Comparison of ENCODE assay signal across 15 cellular contexts in the genomic region with DNA sequence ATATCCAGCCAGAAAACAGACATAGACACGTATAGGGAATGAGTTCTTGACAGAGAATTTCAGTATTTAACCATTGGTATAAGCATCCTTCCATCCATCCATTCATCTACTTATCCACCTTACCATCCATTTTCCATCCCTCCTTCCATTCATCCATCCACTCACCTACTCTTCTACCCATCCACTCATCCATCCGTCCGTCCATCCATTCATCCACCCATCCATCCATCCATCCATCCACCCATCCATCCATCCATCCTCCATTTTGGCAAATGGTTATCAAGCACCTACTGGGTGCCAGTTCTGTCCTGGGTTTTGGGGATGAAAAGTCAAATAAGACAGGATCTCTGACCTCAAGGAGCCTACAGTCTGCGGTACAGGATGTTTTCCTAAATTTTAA.
A peak's percentile ranks its signal among the peaks of the same experiment; 100 is the strongest.
DNase-seq lines count a peak whose midpoint lies in the region; ATAC-seq and TF ChIP-seq lines count a peak whose summit lies in the region.
"Had no signal": no experiment of that assay in that cellular context is flagged by ENCODE, and none has a peak within 500 bp of the region (broad histone marks: within the 10 kb centered on the region; RNA-seq: fewer than 3 reads in every experiment).

No MANE protein-coding gene starts in this region.

- H3K4me1 ChIP-seq in DOHH2 (ENCODE audit: control insufficient read depth, low read length) (peaks cover 76% of the 10 kb centered on the region), OCI-LY7 (ENCODE audit: insufficient read depth, low read length, poor library complexity, severe bottlenecking) (peaks cover 62% of the 10 kb centered on the region)

- H3K27me3 ChIP-seq in DOHH2 (ENCODE audit: control insufficient read depth, low read length) = no peaks in the 10 kb centered on the region
- H3K27me3 ChIP-seq: BE2C had no signal

- H3K4me3 ChIP-seq in DOHH2 (ENCODE audit: low read length) (peak overlapping the region; percentile 55; the same call in 1 of the 2 replicates), OCI-LY7 (ENCODE audit: low read depth, low read length, poor library complexity, severe bottlenecking) (no peak overlapping the region)
- H3K4me3 ChIP-seq: GM23338 had no signal

- H3K36me3 Mint-ChIP-seq in memory B cell = peaks cover 13% of the 10 kb centered on the region
- H3K36me3 Mint-ChIP-seq in type B pancreatic cell = peaks cover 8% of the 10 kb centered on the region

- no peak overlapping the region for H3K27ac ChIP-seq in DOHH2 (ENCODE audit: low read depth, low read length)
- H3K27ac ChIP-seq in OCI-LY7 (ENCODE audit: low read depth, low read length, poor library complexity, severe bottlenecking) = no peak overlapping the region
- H3K27ac ChIP-seq: KMS-11 had no signal

- no TSS peak for BruUV-seq in OCI-LY7 (replicated peaks; lab: Mats Ljungman, UMichigan)

- H4K20me1 ChIP-seq in DOHH2 (ENCODE audit: control insufficient read depth, insufficient read depth, low read depth, low read length) (no peaks in the 10 kb centered on the region), OCI-LY7 (ENCODE audit: insufficient read depth, low read length) (no peaks in the 10 kb centered on the region)

- POLR2A ChIA-PET in OCI-LY7 (lab: Charles Lee) = interaction anchor here (0.5 to 1.3 kb wide), 3 partner anchors 10 to 120 kb away, joined by 3 read pairs; no protein-coding TSS in a partner anchor

- intact Hi-C loops in OCI-LY7 (cut with micrococcal nuclease; ENCODE audit: unreplicated experiment) = no loop called here

- H3K4me1 Mint-ChIP-seq in memory B cell = peaks cover 63% of the 10 kb centered on the region
- H3K4me1 Mint-ChIP-seq in type B pancreatic cell (ENCODE audit: unreplicated experiment) = peaks cover 61% of the 10 kb centered on the region

- no peaks in the 10 kb centered on the region for H3K9me3 ChIP-seq in DOHH2 (ENCODE audit: control insufficient read depth, insufficient read depth, low read length)
- peaks cover 17% of the 10 kb centered on the region; the same call in 1 of the 2 replicates for H3K9me3 ChIP-seq in OCI-LY7 (ENCODE audit: low read length)
- H3K9me3 ChIP-seq: BE2C, SK-N-SH had no signal

- H3K9me2 ChIP-seq in DOHH2 (replicated peaks; ENCODE audit: control insufficient read depth, low read length) (no peaks in the 10 kb centered on the region), OCI-LY7 (ENCODE audit: insufficient read depth, low read length) (no peaks in the 10 kb centered on the region)
- H3K9me2 ChIP-seq: SK-N-SH had no signal

- H3F3A ChIP-seq in DOHH2 (ENCODE audit: control insufficient read depth, insufficient read depth) = peaks cover 14% of the 10 kb centered on the region; the same call in 1 of the 2 replicates

- no peak for DNase-seq in OCI-LY7 (ENCODE audit: low spot score)
- no peak for DNase-seq in memory B cell (ENCODE audit: low spot score in 2 of 2)
- DNase-seq in type B pancreatic cell (ENCODE audit: extremely low spot score, unreplicated experiment) = no peak
- no peak for DNase-seq in activated gamma-delta T cell (lab: John Stamatoyannopoulos, UW)
- no peak for DNase-seq in activated CD4-positive, CD25-positive, alpha-beta regulatory T cell treated with anti-CD3 and anti-CD28 coated beads, Interleukin-2, amount 50 U/mL, for 72 hours
- no peak for DNase-seq in cerebellum (ENCODE audit: low spot score)
- DNase-seq: BE2C, MM.1S, NCI-H226, Right ventricle myocardium superior, SK-N-SH had no signal

- TF ChIP-seq CTCF in DOHH2 (IDR thresholded peaks at IDR 0.05; ENCODE audit: low read depth, low read length, poor library complexity, severe bottlenecking) (no peak), OCI-LY7 (conservative IDR thresholded peaks at IDR 0.05; ENCODE audit: low read length) (no peak), type B pancreatic cell (conservative IDR thresholded peaks at IDR 0.05) (no peak)

- peak overlapping the region; percentile 71 for H3K4me2 ChIP-seq in DOHH2 (ENCODE audit: low read length)
- H3K4me2 ChIP-seq in OCI-LY7 (ENCODE audit: low read length) = peak overlapping the region; percentile 71; the same call in 1 of the 2 replicates
- H3K4me2 ChIP-seq: KMS-11, SK-N-SH had no signal

- peak overlapping the region; percentile 90 for H3K27ac Mint-ChIP-seq in memory B cell
- peak overlapping the region; percentile 80 for H3K27ac Mint-ChIP-seq in type B pancreatic cell

- H3K36me3 ChIP-seq in DOHH2 (ENCODE audit: control insufficient read depth, low read length) (no peaks in the 10 kb centered on the region), OCI-LY7 (ENCODE audit: insufficient read depth, low read length) (peaks cover 28% of the 10 kb centered on the region)
- H3K36me3 ChIP-seq: BE2C had no signal

- CTCF ChIA-PET in OCI-LY7 (lab: Charles Lee; ENCODE audit: unreplicated experiment) = no interaction called here

- H3K79me2 ChIP-seq in DOHH2 (ENCODE audit: control insufficient read depth, low read length) (peaks cover 46% of the 10 kb centered on the region), OCI-LY7 (ENCODE audit: insufficient read depth, low read depth, low read length) (peaks cover 70% of the 10 kb centered on the region)

- H3K9me3 Mint-ChIP-seq in memory B cell (peaks cover 5% of the 10 kb centered on the region), type B pancreatic cell (peaks cover 13% of the 10 kb centered on the region)

- no peak for ATAC-seq in memory B cell (ENCODE audit: low read depth)
- ATAC-seq: GM23338, HCT116 had no signal

- no peak overlapping the region for H2AFZ ChIP-seq in OCI-LY7 (ENCODE audit: low read length)
- H2AFZ ChIP-seq: GM23338 had no signal

- H3K27me3 Mint-ChIP-seq in memory B cell = no peaks in the 10 kb centered on the region
- H3K27me3 Mint-ChIP-seq in type B pancreatic cell = no peaks in the 10 kb centered on the region

- no peak overlapping the region for H3K4me3 Mint-ChIP-seq in memory B cell
- peak overlapping the region; percentile 42 for H3K4me3 Mint-ChIP-seq in type B pancreatic cell
- H3K4me3 Mint-ChIP-seq: GM23338 had no signal
